Comparison of ENCODE assay signal across 9 cellular contexts in genomic region chr14:50828738-50829471, GRCh38. TPM values are rescaled to one million over a fixed set of nuclear protein-coding genes. Genes with fewer than 3 reads are reported as not detected.
A peak's percentile ranks its signal among the peaks of the same experiment; 100 is the strongest.
DNase-seq lines count a peak whose midpoint lies in the region; ATAC-seq, FAIRE-seq and TF ChIP-seq lines count a peak whose summit lies in the region.
"Had no signal": no experiment of that assay in that cellular context is flagged by ENCODE, and none has a peak within 500 bp of the region (broad histone marks: within the 10 kb centered on the region; RNA-seq: fewer than 3 reads in every experiment).

No MANE protein-coding gene starts in this region.

- no peak for DNase-seq in right atrium auricular region (ENCODE audit: low spot score)
- DNase-seq in cardiac septum (ENCODE audit: low spot score), result no peak
- no peak for DNase-seq in activated CD4-positive, alpha-beta memory T cell treated with anti-CD3 and anti-CD28 coated beads for 36 hours
- DNase-seq in small intestine, result no peak
- DNase-seq in NCI-H1436 (lab: John Stamatoyannopoulos, UW), result no peak

- H3K36me3 ChIP-seq in right atrium auricular region (no peaks in the 10 kb centered on the region), iPS-20b (ENCODE audit: insufficient read depth, low read depth, low read length) (no peaks in the 10 kb centered on the region), urinary bladder (ENCODE audit: insufficient read depth) (no peaks in the 10 kb centered on the region), small intestine (ENCODE audit: control insufficient read depth in 2 of 2, insufficient read depth in 2 of 2, low read length in 2 of 2) (no peaks in the 10 kb centered on the region)

- peaks cover 2% of the 10 kb centered on the region for H3K36me3 Mint-ChIP-seq in activated CD4-positive, alpha-beta memory T cell treated with anti-CD3 and anti-CD28 coated beads for 36 hours

- peak overlapping the region; percentile 83 to 96 for H3K27ac ChIP-seq in right atrium auricular region
- H3K27ac ChIP-seq in iPS-20b (ENCODE audit: low read length), result no peak overlapping the region
- H3K27ac ChIP-seq in urinary bladder (ENCODE audit: low read depth), result no peak overlapping the region
- H3K27ac ChIP-seq in small intestine (ENCODE audit: low read depth in 1 of 2, low read length in 1 of 2), result no peak overlapping the region

- FAIRE-seq in small intestine (lab: Jason Lieb, UNC), result no peak
- FAIRE-seq: G401.6 had no signal

- 74% methylated on average over 10 of the region's 10 CpGs for WGBS in urinary bladder
- WGBS in small intestine, 3 donors, result 64 to 72% (median 66%) methylated on average over 10 of the region's 10 CpGs

- no peak overlapping the region for H3K27ac Mint-ChIP-seq in activated CD4-positive, alpha-beta memory T cell treated with anti-CD3 and anti-CD28 coated beads for 36 hours

- H3K4me1 Mint-ChIP-seq in activated CD4-positive, alpha-beta memory T cell treated with anti-CD3 and anti-CD28 coated beads for 36 hours (ENCODE audit: low read depth), result peaks cover 56% of the 10 kb centered on the region

- H3K9me3 Mint-ChIP-seq in activated CD4-positive, alpha-beta memory T cell treated with anti-CD3 and anti-CD28 coated beads for 36 hours, result no peaks in the 10 kb centered on the region

- H3K27me3 ChIP-seq in right atrium auricular region (no peaks in the 10 kb centered on the region), iPS-20b (ENCODE audit: insufficient read depth, low read length) (peaks cover 91% of the 10 kb centered on the region), small intestine (ENCODE audit: control insufficient read depth in 2 of 2, insufficient read depth in 2 of 2, low read length in 2 of 2) (no peaks in the 10 kb centered on the region)

- H3K27me3 Mint-ChIP-seq in activated CD4-positive, alpha-beta memory T cell treated with anti-CD3 and anti-CD28 coated beads for 36 hours, result peaks cover 6% of the 10 kb centered on the region

- no peak overlapping the region; the same call in 1 of the 2 replicates for H3K9ac ChIP-seq in iPS-20b (ENCODE audit: low read depth, low read length)

- CTCF ChIA-PET in activated CD4-positive, alpha-beta memory T cell treated with anti-CD3 and anti-CD28 coated beads for 36 hours (lab: Charles Lee), result interaction anchor here (0.7 to 2.9 kb wide), 7 partner anchors 31 to 508 kb away, joined by 3 to 25 read pairs (median 4); no protein-coding TSS in a partner anchor

- H3K4me3 ChIP-seq in right atrium auricular region (peak overlapping the region in 1 of 2 donors; percentile 90), iPS-20b (ENCODE audit: low read length) (peak overlapping the region; percentile 87), urinary bladder (ENCODE audit: low read depth, low read length) (peak overlapping the region; percentile 93), small intestine (ENCODE audit: low read depth in 1 of 2, low read length in 2 of 2) (peak overlapping the region in 1 of 2 donors; percentile 96)

- intact Hi-C loops in cardiac septum (cut with DNase I), result no loop called here
- intact Hi-C loops in activated CD4-positive, alpha-beta memory T cell treated with anti-CD3 and anti-CD28 coated beads for 36 hours (cut with micrococcal nuclease), result no loop called here

- ATAC-seq in HG02642 (IDR thresholded peaks at IDR 0.05; ENCODE audit: poor library complexity, unreplicated experiment), result no peak

- H3K9me3 ChIP-seq in right atrium auricular region (no peaks in the 10 kb centered on the region), iPS-20b (ENCODE audit: insufficient read depth, low read depth, low read length) (no peaks in the 10 kb centered on the region), small intestine (ENCODE audit: control insufficient read depth, low read depth) (no peaks in the 10 kb centered on the region)

- H3K4me1 ChIP-seq in right atrium auricular region (peaks cover 0 to 42% of the 10 kb centered on the region in 2 donors), iPS-20b (ENCODE audit: insufficient read depth, low read length) (peaks cover 19% of the 10 kb centered on the region; the same call in 1 of the 2 replicates), urinary bladder (ENCODE audit: insufficient read depth) (no peaks in the 10 kb centered on the region), small intestine (ENCODE audit: control insufficient read depth in 2 of 2, insufficient read depth in 1 of 2, low read depth in 1 of 2, low read length in 1 of 2) (no peaks in the 10 kb centered on the region)

- POLR2A ChIA-PET in activated CD4-positive, alpha-beta memory T cell treated with anti-CD3 and anti-CD28 coated beads for 36 hours (lab: Charles Lee), result interaction anchor here (0.7 to 1.3 kb wide), 6 partner anchors 11 to 102 kb away, joined by 3 to 9 read pairs (median 4); no protein-coding TSS in a partner anchor

- peak overlapping the region; percentile 90 for H3K4me3 Mint-ChIP-seq in activated CD4-positive, alpha-beta memory T cell treated with anti-CD3 and anti-CD28 coated beads for 36 hours

- no peak for TF ChIP-seq CTCF in right atrium auricular region (IDR thresholded peaks at IDR 0.05)

RNA-seq across cellular contexts. Expression of gene NIN, which starts 2.1 kb away (rescaled TPM):
- 10 to 100 TPM; 30.1 to 49.7 TPM for total RNA-seq in right atrium auricular region
- total RNA-seq in cardiac septum, result 59.2 TPM
- total RNA-seq in activated CD4-positive, alpha-beta memory T cell treated with anti-CD3 and anti-CD28 coated beads for 36 hours, result 10 to 100 TPM; 44.7 to 44.8 TPM
- total RNA-seq in urinary bladder, result 46.8 TPM
- 11.3 TPM for polyA plus RNA-seq in urinary bladder
- polyA plus RNA-seq in small intestine, result 1 to 10 TPM; 1.9 to 4.4 (median 3.1) TPM

RNA-seq across cellular contexts. Expression of gene ABHD12B, which starts 42.9 kb away (rescaled TPM):
- under 1 TPM in 1 of 2 donors, not detected in 1; 0.83 TPM for total RNA-seq in right atrium auricular region
- total RNA-seq in cardiac septum, result not detected
- total RNA-seq in activated CD4-positive, alpha-beta memory T cell treated with anti-CD3 and anti-CD28 coated beads for 36 hours, result not detected
- not detected for total RNA-seq in urinary bladder
- not detected for polyA plus RNA-seq in urinary bladder
- polyA plus RNA-seq in small intestine, result under 1 TPM in 1 of 3 donors, not detected in 2; 0.07 TPM

Comparison
In these comparisons a context has a peak if more than half of its experiments do, and no peak if none do; other contexts are left out.
1. H3K27ac ChIP-seq: peak in right atrium auricular region (2 of 2); none in iPS-20b (single experiment), urinary bladder (single experiment) and small intestine (0 of 2).